ENCODE assay signal across 9 cellular contexts in genomic region chr17:1228752-1229353, GRCh38. TPM values are rescaled to one million over a fixed set of nuclear protein-coding genes. Genes with fewer than 3 reads are reported as not detected.
DNase-seq lines count a peak whose midpoint lies in the region; ATAC-seq and TF ChIP-seq lines count a peak whose summit lies in the region.
"Had no signal": no experiment of that assay in that cellular context is flagged by ENCODE, and none has a peak within 500 bp of the region (broad histone marks: within the 10 kb centered on the region; RNA-seq: fewer than 3 reads in every experiment).

No MANE protein-coding gene starts in this region.

- DNase-seq in activated CD8-positive, alpha-beta memory T cell treated with anti-CD3 and anti-CD28 coated beads, Interleukin-2, amount 10 ng/mL, durations not matched to agents 7 days and 5 days: no peak
- DNase-seq in naive thymus-derived CD4-positive, alpha-beta T cell: peak in 2 of 9 donors; percentile 17 to 28
- no peak for DNase-seq in activated CD4-positive, alpha-beta T cell treated with anti-CD3 and anti-CD28 coated beads, Interleukin-2, amount 50 U/mL, for 48 hours
- DNase-seq in anterior cingulate cortex (lab: John Stamatoyannopoulos, UW) (no peak), SIG-M5 treated with dmso at 0.1 percent for 504 hours (lab: John Stamatoyannopoulos, UW; ENCODE audit: unreplicated experiment) (no peak), cortex of kidney (lab: John Stamatoyannopoulos, UW) (no peak)

- H3K27ac ChIP-seq in HEK293 (ENCODE audit: extremely low read depth, low read depth, low read length): peak overlapping the region; percentile 90
- H3K27ac ChIP-seq in naive thymus-derived CD4-positive, alpha-beta T cell (ENCODE audit: low read depth, low read length): no peak overlapping the region

- ATAC-seq in activated CD8-positive, alpha-beta memory T cell treated with anti-CD3 and anti-CD28 coated beads, Interleukin-2, amount 10 ng/mL, durations not matched to agents 7 days and 5 days: peak; percentile 7
- ATAC-seq in naive thymus-derived CD4-positive, alpha-beta T cell: peak; percentile 22

- peaks cover 6% of the 10 kb centered on the region for H3K4me1 ChIP-seq in HEK293 (ENCODE audit: control insufficient read depth, insufficient read depth, low read length)
- H3K4me1 ChIP-seq in naive thymus-derived CD4-positive, alpha-beta T cell (ENCODE audit: control insufficient read depth in 2 of 2, insufficient read depth in 2 of 2, low read length in 2 of 2): peaks cover 0 to 7% of the 10 kb centered on the region in 2 donors

- peaks cover 49% of the 10 kb centered on the region for H3K27me3 Mint-ChIP-seq in activated CD8-positive, alpha-beta memory T cell treated with anti-CD3 and anti-CD28 coated beads, Interleukin-2, amount 10 ng/mL, durations not matched to agents 7 days and 5 days
- peaks cover 40 to 62% (median 47%) of the 10 kb centered on the region in 5 donors for H3K27me3 Mint-ChIP-seq in naive thymus-derived CD4-positive, alpha-beta T cell

- intact Hi-C loops in naive thymus-derived CD4-positive, alpha-beta T cell (cut with micrococcal nuclease): no loop called here

- CTCF ChIA-PET in HEK293 (lab: Yijun Ruan, JAX): interaction anchor here (0.6 to 1.5 kb wide), 6 partner anchors 10 to 424 kb away, joined by 3 to 5 read pairs (median 4); no protein-coding TSS in a partner anchor
- CTCF ChIA-PET in activated CD8-positive, alpha-beta memory T cell treated with anti-CD3 and anti-CD28 coated beads, Interleukin-2, amount 10 ng/mL, durations not matched to agents 7 days and 5 days (lab: Charles Lee): interaction anchor here (0.8 to 5.5 kb wide), 10 partner anchors 11 to 171 kb away, joined by 3 to 24 read pairs (median 4); no protein-coding TSS in a partner anchor
- CTCF ChIA-PET in naive thymus-derived CD4-positive, alpha-beta T cell (lab: Charles Lee): interaction anchor here (1.3 kb wide), 1 partner anchor 9 kb away, joined by 4 read pairs; no protein-coding TSS in a partner anchor

- TF ChIP-seq CTCF in HEK293 (tag by site-specific recombination; IDR thresholded peaks at IDR 0.05): no peak

- H3K27me3 ChIP-seq in naive thymus-derived CD4-positive, alpha-beta T cell (ENCODE audit: control insufficient read depth in 2 of 2, insufficient read depth in 2 of 2, low read length in 2 of 2): peaks cover 0 to 6% of the 10 kb centered on the region in 2 donors

- H3K36me3 ChIP-seq in HEK293 (ENCODE audit: control insufficient read depth in 2 of 2, insufficient read depth in 1 of 2, low read length in 2 of 2): peaks cover 0 to 14% of the 10 kb centered on the region in 2 experiments; a peak in 2 of 3 replicates
- no peaks in the 10 kb centered on the region for H3K36me3 ChIP-seq in naive thymus-derived CD4-positive, alpha-beta T cell (ENCODE audit: control insufficient read depth in 2 of 3, insufficient read depth in 3 of 3, low read length in 3 of 3)

- H3K9me3 Mint-ChIP-seq in activated CD8-positive, alpha-beta memory T cell treated with anti-CD3 and anti-CD28 coated beads, Interleukin-2, amount 10 ng/mL, durations not matched to agents 7 days and 5 days (ENCODE audit: low read depth): no peaks in the 10 kb centered on the region
- H3K9me3 Mint-ChIP-seq in naive thymus-derived CD4-positive, alpha-beta T cell: peaks cover 0 to 3% (median 0%) of the 10 kb centered on the region in 11 donors
- H3K9me3 Mint-ChIP-seq: neural crest cell had no signal

- H3K27ac Mint-ChIP-seq in activated CD8-positive, alpha-beta memory T cell treated with anti-CD3 and anti-CD28 coated beads, Interleukin-2, amount 10 ng/mL, durations not matched to agents 7 days and 5 days: no peak overlapping the region
- H3K27ac Mint-ChIP-seq in naive thymus-derived CD4-positive, alpha-beta T cell: no peak overlapping the region

- POLR2A ChIA-PET in HEK293 (lab: Yijun Ruan, JAX): interaction anchor here (0.9 to 1.8 kb wide), 12 partner anchors 8 to 118 kb away, joined by 3 to 7 read pairs (median 4); no protein-coding TSS in a partner anchor
- POLR2A ChIA-PET in naive thymus-derived CD4-positive, alpha-beta T cell (lab: Charles Lee): no interaction called here

- H3K4me3 ChIP-seq in GM08714 (ENCODE audit: low read length) (peak overlapping the region; percentile 79), HEK293 (ENCODE audit: low read depth, low read length) (peak overlapping the region; percentile 67)
- no peak overlapping the region for H3K4me3 ChIP-seq in naive thymus-derived CD4-positive, alpha-beta T cell (ENCODE audit: low read length)

- H3K4me3 Mint-ChIP-seq in activated CD8-positive, alpha-beta memory T cell treated with anti-CD3 and anti-CD28 coated beads, Interleukin-2, amount 10 ng/mL, durations not matched to agents 7 days and 5 days: no peak overlapping the region
- peak overlapping the region in 4 of 10 donors; percentile 78 to 91 (median 81) for H3K4me3 Mint-ChIP-seq in naive thymus-derived CD4-positive, alpha-beta T cell

- H3K4me1 Mint-ChIP-seq in activated CD8-positive, alpha-beta memory T cell treated with anti-CD3 and anti-CD28 coated beads, Interleukin-2, amount 10 ng/mL, durations not matched to agents 7 days and 5 days: peaks cover 19% of the 10 kb centered on the region
- H3K4me1 Mint-ChIP-seq in naive thymus-derived CD4-positive, alpha-beta T cell: peaks cover 10 to 22% (median 17%) of the 10 kb centered on the region in 7 donors

- peaks cover 12% of the 10 kb centered on the region for H3K36me3 Mint-ChIP-seq in activated CD8-positive, alpha-beta memory T cell treated with anti-CD3 and anti-CD28 coated beads, Interleukin-2, amount 10 ng/mL, durations not matched to agents 7 days and 5 days
- peaks cover 0 to 4% (median 3%) of the 10 kb centered on the region in 5 donors for H3K36me3 Mint-ChIP-seq in naive thymus-derived CD4-positive, alpha-beta T cell

- no peaks in the 10 kb centered on the region for H3K9me3 ChIP-seq in HEK293 (ENCODE audit: control insufficient read depth, insufficient read depth, low read depth, low read length)
- no peaks in the 10 kb centered on the region for H3K9me3 ChIP-seq in naive thymus-derived CD4-positive, alpha-beta T cell (ENCODE audit: control insufficient read depth in 2 of 3, low read length in 3 of 3)

TF ChIP-seq in HEK293, 187 proteins besides CTCF, POLR2A, EP300 and RAD21 (continues in another document):
- no peak for TF ChIP-seq SP7 (tag by site-specific recombination; IDR thresholded peaks at IDR 0.05)
- no peak for TF ChIP-seq MEIS1 (CRISPR knock-in tag; IDR thresholded peaks at IDR 0.05; ENCODE audit: borderline replicate concordance)
- TF ChIP-seq ZNF10 (tag by site-specific recombination; IDR thresholded peaks at IDR 0.05): no peak
- TF ChIP-seq ZNF621 (tag by site-specific recombination; IDR thresholded peaks at IDR 0.05): no peak
- no peak for TF ChIP-seq ZNF626 (tag by site-specific recombination; IDR thresholded peaks at IDR 0.05)
- TF ChIP-seq ZNF48 (tag by site-specific recombination; IDR thresholded peaks at IDR 0.05): no peak
- peak; percentile 64; the same call in 1 of the 2 replicates for TF ChIP-seq GLIS2 (tag by site-specific recombination; IDR thresholded peaks at IDR 0.05)
- TF ChIP-seq BCL11A (tag by site-specific recombination; IDR thresholded peaks at IDR 0.05; ENCODE audit: low read depth): no peak
- no peak for TF ChIP-seq ZNF580 (tag by site-specific recombination; IDR thresholded peaks at IDR 0.05)
- no peak for TF ChIP-seq ZNF223 (tag by site-specific recombination; IDR thresholded peaks at IDR 0.05)
- TF ChIP-seq ZNF530 (tag by site-specific recombination; IDR thresholded peaks at IDR 0.05; ENCODE audit: low read depth): no peak
- peak; percentile 6; the same call in 1 of the 2 replicates for TF ChIP-seq ZIC2 (tag by site-specific recombination; IDR thresholded peaks at IDR 0.05)
- TF ChIP-seq KLF8 (tag by site-specific recombination; IDR thresholded peaks at IDR 0.05): no peak
- TF ChIP-seq, protein P1, sequence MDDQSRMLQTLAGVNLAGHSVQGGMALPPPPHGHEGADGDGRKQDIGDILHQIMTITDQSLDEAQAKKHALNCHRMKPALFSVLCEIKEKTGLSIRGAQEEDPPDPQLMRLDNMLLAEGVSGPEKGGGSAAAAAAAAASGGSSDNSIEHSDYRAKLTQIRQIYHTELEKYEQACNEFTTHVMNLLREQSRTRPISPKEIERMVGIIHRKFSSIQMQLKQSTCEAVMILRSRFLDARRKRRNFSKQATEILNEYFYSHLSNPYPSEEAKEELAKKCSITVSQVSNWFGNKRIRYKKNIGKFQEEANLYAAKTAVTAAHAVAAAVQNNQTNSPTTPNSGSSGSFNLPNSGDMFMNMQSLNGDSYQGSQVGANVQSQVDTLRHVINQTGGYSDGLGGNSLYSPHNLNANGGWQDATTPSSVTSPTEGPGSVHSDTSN (CRISPR knock-in tag; IDR thresholded peaks at IDR 0.05): no peak
- no peak for TF ChIP-seq ZNF664 (tag by site-specific recombination; IDR thresholded peaks at IDR 0.05)
- TF ChIP-seq, protein P2, sequence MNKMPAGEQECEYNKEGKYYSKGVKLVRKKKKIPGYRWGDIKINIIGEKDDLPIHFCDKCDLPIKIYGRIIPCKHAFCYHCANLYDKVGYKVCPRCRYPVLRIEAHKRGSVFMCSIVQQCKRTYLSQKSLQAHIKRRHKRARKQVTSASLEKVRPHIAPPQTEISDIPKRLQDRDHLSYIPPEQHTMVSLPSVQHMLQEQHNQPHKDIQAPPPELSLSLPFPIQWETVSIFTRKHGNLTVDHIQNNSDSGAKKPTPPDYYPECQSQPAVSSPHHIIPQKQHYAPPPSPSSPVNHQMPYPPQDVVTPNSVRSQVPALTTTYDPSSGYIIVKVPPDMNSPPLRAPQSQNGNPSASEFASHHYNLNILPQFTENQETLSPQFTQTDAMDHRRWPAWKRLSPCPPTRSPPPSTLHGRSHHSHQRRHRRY (tag by site-specific recombination; IDR thresholded peaks at IDR 0.05): no peak

RNA-seq across cellular contexts. Expression of gene BHLHA9, which starts 41.4 kb away (rescaled TPM):
- total RNA-seq in activated CD8-positive, alpha-beta memory T cell treated with anti-CD3 and anti-CD28 coated beads, Interleukin-2, amount 10 ng/mL, durations not matched to agents 7 days and 5 days: not detected
- total RNA-seq in naive thymus-derived CD4-positive, alpha-beta T cell: not detected
- not detected for polyA plus RNA-seq in naive thymus-derived CD4-positive, alpha-beta T cell
- total RNA-seq: neural crest cell had no signal

RNA-seq across cellular contexts. Expression of gene ABR, which starts 49.1 kb away (rescaled TPM):
- 100 to 1,000 TPM in 1 of 2 experiments, 10 to 100 TPM in 1; 83.2 to 145 TPM for total RNA-seq in activated CD8-positive, alpha-beta memory T cell treated with anti-CD3 and anti-CD28 coated beads, Interleukin-2, amount 10 ng/mL, durations not matched to agents 7 days and 5 days
- total RNA-seq in naive thymus-derived CD4-positive, alpha-beta T cell: 100 to 1,000 TPM in 4 of 5 experiments, 10 to 100 TPM in 1; 85.3 to 152 (median 140) TPM
- polyA plus RNA-seq in naive thymus-derived CD4-positive, alpha-beta T cell: 10 to 100 TPM; 13.1 to 24.4 TPM

RNA-seq across cellular contexts. Expression of gene TRARG1, which starts 50.6 kb away (rescaled TPM):
- under 1 TPM; 0.12 to 0.35 TPM for total RNA-seq in activated CD8-positive, alpha-beta memory T cell treated with anti-CD3 and anti-CD28 coated beads, Interleukin-2, amount 10 ng/mL, durations not matched to agents 7 days and 5 days
- total RNA-seq in naive thymus-derived CD4-positive, alpha-beta T cell: under 1 TPM in 1 of 5 experiments, not detected in 4; 0.65 TPM
- polyA plus RNA-seq in naive thymus-derived CD4-positive, alpha-beta T cell: not detected
